ENCODE assay signal across 8 cellular contexts in the genomic region with DNA sequence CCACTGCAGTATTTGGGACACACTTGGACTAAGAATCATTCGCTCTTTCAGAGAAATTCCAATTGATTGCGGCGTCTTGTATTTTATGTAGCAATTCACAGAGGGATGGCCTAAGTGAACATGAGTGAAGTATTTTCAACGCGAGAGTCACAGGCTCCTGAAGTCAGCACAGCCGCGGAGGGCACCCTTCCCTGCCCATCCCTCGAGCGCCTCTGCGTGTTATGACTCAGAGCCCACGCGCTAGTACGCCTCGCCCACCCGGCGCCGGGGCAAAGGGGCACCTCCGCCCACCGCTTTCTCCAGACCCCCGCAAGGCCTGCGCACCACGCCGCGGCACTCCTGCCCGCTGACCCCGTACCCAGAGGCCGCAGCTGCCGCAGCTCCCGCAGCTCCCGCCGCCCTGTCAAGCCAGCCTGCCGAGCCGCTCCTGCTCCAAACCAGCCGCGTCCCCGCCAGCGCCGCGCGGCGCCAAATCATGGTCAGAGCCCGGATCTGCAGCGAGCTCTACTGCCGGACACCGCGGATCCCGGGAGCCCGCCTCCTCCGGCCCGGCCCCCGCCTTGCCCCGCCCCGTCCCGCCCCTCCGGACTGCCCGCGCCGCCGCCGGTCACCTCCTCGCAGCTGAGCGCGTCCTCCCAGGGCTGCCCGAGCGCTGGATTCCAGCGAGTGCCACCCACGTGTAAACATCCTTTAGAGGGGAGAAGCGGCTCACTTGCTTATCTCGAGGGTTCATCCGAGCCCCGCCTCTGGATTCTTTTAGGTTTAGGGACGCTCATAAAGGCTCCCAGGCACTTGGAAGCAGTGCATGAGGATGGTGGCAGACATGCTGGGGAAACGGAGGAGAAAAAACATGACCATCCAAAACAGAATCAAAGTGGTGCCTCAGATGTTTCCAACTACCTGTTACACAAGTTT. TPM values are rescaled to one million over a fixed set of nuclear protein-coding genes. Genes with fewer than 3 reads are reported as not detected.
DNase-seq lines count a peak whose midpoint lies in the region; ATAC-seq and TF ChIP-seq lines count a peak whose summit lies in the region.

A gene with protein sequence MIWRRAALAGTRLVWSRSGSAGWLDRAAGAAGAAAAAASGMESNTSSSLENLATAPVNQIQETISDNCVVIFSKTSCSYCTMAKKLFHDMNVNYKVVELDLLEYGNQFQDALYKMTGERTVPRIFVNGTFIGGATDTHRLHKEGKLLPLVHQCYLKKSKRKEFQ (minus strand): TSS at position 509 of the 915 bp plus-strand sequence. CDS start 32 bp downstream, at position 477.

- WGBS in mesodermal cell (ENCODE audit: insufficient coverage in 2 of 2), 2 experiments: 0% methylated on average over 52 to 55 of the region's 73 CpGs

- peak; percentile 88 to 90 for DNase-seq in Caco-2
- DNase-seq in HL-60 (ENCODE audit: low read depth in 1 of 2, low spot score in 1 of 2): peak; percentile 41 to 75
- peak; percentile 83 for DNase-seq in NT2/D1 (ENCODE audit: low read depth, low spot score)
- peak; percentile 45 for DNase-seq in activated CD8-positive, alpha-beta memory T cell treated with anti-CD3 and anti-CD28 coated beads, Interleukin-2, amount 50 U/mL, for 1 hour (ENCODE audit: extremely low read depth)
- DNase-seq in stimulated activated CD8-positive, alpha-beta memory T cell treated with anti-CD3 and anti-CD28 coated beads, Interleukin-15, amount 100 ng/mL, for 24 hours (ENCODE audit: low read depth): peak; percentile 33

- no peaks in the 10 kb centered on the region for H3K36me3 ChIP-seq in Caco-2 (ENCODE audit: control insufficient read depth, insufficient read depth, low read length)
- peaks cover 12% of the 10 kb centered on the region for H3K36me3 ChIP-seq in NT2/D1 (ENCODE audit: insufficient read depth, insufficient read length, low read length)
- no peaks in the 10 kb centered on the region for H3K36me3 ChIP-seq in endocrine pancreas (ENCODE audit: control insufficient read depth, insufficient read depth, low read length)
- H3K36me3 ChIP-seq in mesodermal cell (ENCODE audit: control insufficient read depth, insufficient read depth, low read length): peaks cover 19% of the 10 kb centered on the region

- POLR2A ChIA-PET in Caco-2 (lab: Charles Lee): interaction anchor here (0.6 to 1.2 kb wide), 4 partner anchors 11 to 290 kb away, joined by 3 to 15 read pairs (median 4); a partner anchor contains a TSS

- intact Hi-C loops in Caco-2 (cut with micrococcal nuclease; ENCODE audit: unreplicated experiment): loop anchor here (1.0 to 2.0 kb wide), 3 partner anchors 17 to 46 kb away; a partner anchor contains a TSS

- no peaks in the 10 kb centered on the region for H3K27me3 Mint-ChIP-seq in Caco-2 (ENCODE audit: insufficient read depth, unreplicated experiment)

- peak within 1 kb of the TSS; percentile 60 for H3K27ac ChIP-seq in HL-60 (replicated peaks)
- H3K27ac ChIP-seq in mesodermal cell (ENCODE audit: low read depth, low read length, severe bottlenecking): peak within 1 kb of the TSS; percentile 88

- no TSS peak for BruUV-seq in Caco-2 (replicated peaks; lab: Mats Ljungman, UMichigan)

- H3K4me3 ChIP-seq in Caco-2 (ENCODE audit: low read depth, low read length): peak within 1 kb of the TSS; percentile 57
- H3K4me3 ChIP-seq in HL-60 (replicated peaks; ENCODE audit: insufficient read depth, low read length): peak within 1 kb of the TSS; percentile 85
- H3K4me3 ChIP-seq in NT2/D1 (ENCODE audit: insufficient read length, low read depth): peak within 1 kb of the TSS; percentile 89
- H3K4me3 ChIP-seq in endocrine pancreas (ENCODE audit: control insufficient read depth, insufficient read depth, low read length): peak within 1 kb of the TSS; percentile 84
- H3K4me3 ChIP-seq in mesodermal cell (ENCODE audit: extremely low read depth, insufficient read depth, low read length, poor library complexity, severe bottlenecking): peak within 1 kb of the TSS; percentile 70

- peak within 1 kb of the TSS; percentile 79 for H3K4me3 Mint-ChIP-seq in Caco-2 (ENCODE audit: unreplicated experiment)

- peak within 1 kb of the TSS; percentile 88 for H3K9ac ChIP-seq in NT2/D1 (ENCODE audit: insufficient read length, low read depth)
- peak within 1 kb of the TSS; percentile 82 for H3K9ac ChIP-seq in endocrine pancreas (ENCODE audit: control insufficient read depth, insufficient read depth, low read length)

- ATAC-seq in GM19467 (IDR thresholded peaks at IDR 0.05; ENCODE audit: unreplicated experiment): peak; percentile 91

- no peaks in the 10 kb centered on the region for H3K9me3 Mint-ChIP-seq in Caco-2 (ENCODE audit: unreplicated experiment)

- peak within 1 kb of the TSS; percentile 75 for H3K27ac Mint-ChIP-seq in Caco-2 (ENCODE audit: unreplicated experiment)

- TF ChIP-seq CTCF in Caco-2 (IDR thresholded peaks at IDR 0.05; ENCODE audit: insufficient read depth in 1 of 2, low read depth in 1 of 2, low read length in 1 of 2, severe bottlenecking in 1 of 2, unreplicated experiment in 1 of 2) (peak in 1 of 2 experiments; percentile 5), HL-60 (IDR thresholded peaks at IDR 0.05; ENCODE audit: insufficient read depth, low read length) (no peak)

- no peaks in the 10 kb centered on the region for H3K27me3 ChIP-seq in Caco-2 (replicated peaks; ENCODE audit: control insufficient read depth, insufficient read depth, low read length)
- H3K27me3 ChIP-seq in HL-60 (ENCODE audit: insufficient read depth, poor library complexity, severe bottlenecking): no peaks in the 10 kb centered on the region
- peaks cover 14% of the 10 kb centered on the region for H3K27me3 ChIP-seq in NT2/D1 (ENCODE audit: insufficient read depth, insufficient read length)
- no peaks in the 10 kb centered on the region for H3K27me3 ChIP-seq in endocrine pancreas (ENCODE audit: control insufficient read depth, insufficient read depth, low read length)

- peaks cover 8% of the 10 kb centered on the region; the same call in 1 of the 2 replicates for H3K4me1 ChIP-seq in Caco-2
- H3K4me1 ChIP-seq in NT2/D1 (ENCODE audit: insufficient read depth, insufficient read length): no peaks in the 10 kb centered on the region
- H3K4me1 ChIP-seq in endocrine pancreas (ENCODE audit: control insufficient read depth, insufficient read depth, low read length): no peaks in the 10 kb centered on the region
- no peaks in the 10 kb centered on the region for H3K4me1 ChIP-seq in mesodermal cell (ENCODE audit: control insufficient read depth, insufficient read depth, low read length, poor library complexity, severe bottlenecking)

- CTCF ChIA-PET in Caco-2 (lab: Charles Lee): interaction anchor here (0.8 to 1.0 kb wide), 2 partner anchors 10 to 16 kb away, joined by 3 to 8 read pairs; a partner anchor contains a TSS

- H3K4me1 Mint-ChIP-seq in Caco-2 (ENCODE audit: low read depth, unreplicated experiment): peaks cover 13% of the 10 kb centered on the region

- peaks cover 13% of the 10 kb centered on the region for H3K36me3 Mint-ChIP-seq in Caco-2 (ENCODE audit: insufficient read depth, unreplicated experiment)

- no peaks in the 10 kb centered on the region for H3K9me3 ChIP-seq in Caco-2
- H3K9me3 ChIP-seq in NT2/D1 (ENCODE audit: insufficient read depth, low read length): no peaks in the 10 kb centered on the region
- no peaks in the 10 kb centered on the region for H3K9me3 ChIP-seq in endocrine pancreas (ENCODE audit: control insufficient read depth, low read length)
- H3K9me3 ChIP-seq in mesodermal cell (ENCODE audit: control insufficient read depth, low read length): no peaks in the 10 kb centered on the region

RNA-seq across cellular contexts. Expression of the gene that starts here (rescaled TPM):
- 20.7 and 21.5 TPM in 2 replicates for total RNA-seq in Caco-2 (2022)
- polyA plus RNA-seq in mesodermal cell (2013, experiment 1 of 2): 12.3 TPM
- 16.1 TPM for polyA plus RNA-seq in mesodermal cell (2013, experiment 2 of 2)

Comparison
In these comparisons a context has a peak if more than half of its experiments do, and no peak if none do; other contexts are left out.
1. Peak in every context shown above with its lines: DNase-seq, ATAC-seq, H3K4me3 ChIP-seq and H3K27ac ChIP-seq.
2. DNase-seq: peak in every context shown above with its lines; median percentile 89 in Caco-2; 83 in NT2/D1; 58 in HL-60; 45 in activated CD8-positive, alpha-beta memory T cell treated with anti-CD3 and anti-CD28 coated beads, Interleukin-2, amount 50 U/mL, for 1 hour; 33 in stimulated activated CD8-positive, alpha-beta memory T cell treated with anti-CD3 and anti-CD28 coated beads, Interleukin-15, amount 100 ng/mL, for 24 hours.